In genomic region chr6:2781685-2782355, GRCh38 we compare ENCODE assay signal across 31 cellular contexts. TPM values are rescaled to one million over a fixed set of nuclear protein-coding genes. Genes with fewer than 3 reads are reported as not detected.
"Had no signal": no experiment of that assay in that cellular context is flagged by ENCODE, and none has a peak within 500 bp of the region (broad histone marks: within the 10 kb centered on the region; RNA-seq: fewer than 3 reads in every experiment).

No MANE protein-coding gene starts in this region.

- H3K27me3 Mint-ChIP-seq: activated CD4-positive, alpha-beta T cell treated with anti-CD3 and anti-CD28 coated beads for 36 hours; activated CD4-positive, alpha-beta T cell treated with anti-CD3 and anti-CD28 coated beads, Interleukin-2, amount 10 ng/mL, durations not matched to agents 7 days and 5 days; activated naive CD4-positive, alpha-beta T cell treated with anti-CD3 and anti-CD28 coated beads, Interleukin-2, amount 50 U/mL, for 24 hours; activated naive CD8-positive, alpha-beta T cell treated with anti-CD3 and anti-CD28 coated beads, Interleukin-2, amount 10 ng/mL, durations not matched to agents 7 days and 5 days; activated T-cell treated with anti-CD3 and anti-CD28 coated beads, Interleukin-2, amount 50 U/mL, for 24 hours; central memory CD8-positive, alpha-beta T cell had no signal

- H3K4me3 ChIP-seq: ascending aorta, cardiac muscle cell, SK-N-MC had no signal

- H3K9me3 ChIP-seq: ascending aorta had no signal

- ATAC-seq: activated CD4-positive, alpha-beta T cell treated with anti-CD3 and anti-CD28 coated beads for 36 hours; activated CD4-positive, CD25-positive, alpha-beta regulatory T cell treated with anti-CD3 and anti-CD28 coated beads, Interleukin-2, amount 50 U/mL, for 24 hours; activated CD8-positive, alpha-beta T cell treated with anti-CD3 and anti-CD28 coated beads, Interleukin-2, amount 10 ng/mL, durations not matched to agents 7 days and 5 days; PC-3; WTC11 had no signal

- H3K27ac Mint-ChIP-seq: activated CD4-positive, alpha-beta T cell treated with anti-CD3 and anti-CD28 coated beads for 36 hours; activated CD8-positive, alpha-beta T cell treated with anti-CD3 and anti-CD28 coated beads, Interleukin-2, amount 10 ng/mL, durations not matched to agents 7 days and 5 days; activated naive CD4-positive, alpha-beta T cell treated with anti-CD3 and anti-CD28 coated beads, Interleukin-2, amount 50 U/mL, for 24 hours; activated naive CD8-positive, alpha-beta T cell treated with anti-CD3 and anti-CD28 coated beads, Interleukin-2, amount 10 ng/mL, durations not matched to agents 7 days and 5 days; activated T-helper 2 cell treated with anti-CD3 and anti-CD28 coated beads, Interferon-gamma antibody, Interleukin-2, Interleukin-4, amounts not matched to agents 10 μg/mL and 5 μg/mL and 100 μg/mL, durations not matched to agents 14 hours and 24 hours and 36 hours; T-helper 2 cell treated with Interferon-gamma antibody and Interleukin-4, amounts not matched to agents 5 μg/mL and 100 μg/mL, for 36 hours; WTC11 had no signal

- H3K27me3 ChIP-seq: ascending aorta, cardiac muscle cell had no signal

- H3K9me3 Mint-ChIP-seq: activated CD4-positive, alpha-beta T cell treated with anti-CD3 and anti-CD28 coated beads, Interleukin-2, amount 10 ng/mL, durations not matched to agents 7 days and 5 days; activated naive CD4-positive, alpha-beta T cell treated with anti-CD3 and anti-CD28 coated beads, Interleukin-2, amount 50 U/mL, for 24 hours; activated naive CD8-positive, alpha-beta T cell treated with anti-CD3 and anti-CD28 coated beads, Interleukin-2, amount 10 ng/mL, durations not matched to agents 7 days and 5 days; activated T-cell treated with anti-CD3 and anti-CD28 coated beads, Interleukin-2, amount 50 U/mL, for 24 hours; activated T-helper 2 cell treated with anti-CD3 and anti-CD28 coated beads, Interferon-gamma antibody, Interleukin-2, Interleukin-4, amounts not matched to agents 10 μg/mL and 5 μg/mL and 100 μg/mL, durations not matched to agents 14 hours and 24 hours and 36 hours; central memory CD8-positive, alpha-beta T cell; T-helper 2 cell treated with Interferon-gamma antibody and Interleukin-4, amounts not matched to agents 5 μg/mL and 100 μg/mL, for 36 hours; WTC11 had no signal

- H3K27ac ChIP-seq: ascending aorta, cardiac muscle cell, SK-N-MC had no signal

- H3K4me3 Mint-ChIP-seq: activated CD4-positive, alpha-beta T cell treated with anti-CD3 and anti-CD28 coated beads for 36 hours; activated CD4-positive, alpha-beta T cell treated with anti-CD3 and anti-CD28 coated beads, Interleukin-2, amount 10 ng/mL, durations not matched to agents 7 days and 5 days; activated CD8-positive, alpha-beta T cell treated with anti-CD3 and anti-CD28 coated beads, Interleukin-2, amount 10 ng/mL, durations not matched to agents 7 days and 5 days; activated naive CD4-positive, alpha-beta T cell treated with anti-CD3 and anti-CD28 coated beads, Interleukin-2, amount 50 U/mL, for 24 hours; activated naive CD8-positive, alpha-beta T cell treated with anti-CD3 and anti-CD28 coated beads, Interleukin-2, amount 10 ng/mL, durations not matched to agents 7 days and 5 days; activated T-cell treated with anti-CD3 and anti-CD28 coated beads, Interleukin-2, amount 50 U/mL, for 24 hours; central memory CD8-positive, alpha-beta T cell; T-helper 2 cell treated with Interferon-gamma antibody and Interleukin-4, amounts not matched to agents 5 μg/mL and 100 μg/mL, for 36 hours; WTC11 had no signal

- DNase-seq: activated CD4-positive, alpha-beta T cell treated with anti-CD3 and anti-CD28 coated beads for 36 hours; activated CD4-positive, alpha-beta T cell treated with anti-CD3 and anti-CD28 coated beads, Interleukin-2, amount 10 ng/mL, durations not matched to agents 7 days and 5 days; activated CD4-positive, alpha-beta T cell treated with anti-CD3 and anti-CD28 coated beads, Interleukin-2, amount 50 U/mL, for 48 hours; activated CD8-positive, alpha-beta T cell treated with anti-CD3 and anti-CD28 coated beads, Interleukin-2, amount 10 ng/mL, durations not matched to agents 7 days and 5 days; activated gamma-delta T cell; activated naive CD4-positive, alpha-beta T cell treated with Interleukin-2 at 50 U/mL for 16 hours; activated naive CD8-positive, alpha-beta T cell treated with anti-CD3 and anti-CD28 coated beads, Interleukin-2, amount 10 ng/mL, durations not matched to agents 7 days and 5 days; activated T-cell treated with anti-CD3 and anti-CD28 coated beads, Interleukin-2, amount 50 U/mL, for 24 hours; Kasumi-1; KG1; MM.1S; NCI-H1105; NCI-H1417 treated with DMSO at 0.1 percent for 48 hours; NCI-H2029; NCI-H2107; NCI-H2171; NCI-H510A; NCI-H526; NCI-H748 treated with DMSO at 0.1 percent for 48 hours; NK-92 treated with Interleukin-12 subunit alpha and Interleukin-12 subunit beta, amount 100 ng/mL, for 24 hours; PC-3; Right ventricle myocardium superior had no signal

RNA-seq across cellular contexts. Expression of gene MYLK4, which starts 31.1 kb away (rescaled TPM):
- total RNA-seq: ascending aorta had no signal
